Comparison of ENCODE assay signal across 1 cellular context in genomic region chr12:2963154-2963759, GRCh38.
TF ChIP-seq lines count a peak whose summit lies in the region.

No MANE protein-coding gene starts in this region.

TF ChIP-seq in HepG2, 621 proteins besides CTCF, POLR2A, EP300 and RAD21 (continued from another document):
- TF ChIP-seq BRF2 (CRISPR knock-in tag; IDR thresholded peaks at IDR 0.05) (no peak), ELF1 (CRISPR knock-in tag; IDR thresholded peaks at IDR 0.05) (peak; percentile 12; the same call in 1 of the 2 replicates), ZUFSP (CRISPR knock-in tag; IDR thresholded peaks at IDR 0.05; ENCODE audit: borderline replicate concordance) (no peak), GTF2F1 (IDR thresholded peaks at IDR 0.05; ENCODE audit: low read length) (no peak), HNF4A (CRISPR knock-in tag; IDR thresholded peaks at IDR 0.05) (peak; percentile 96), ZNF619 (CRISPR knock-in tag; IDR thresholded peaks at IDR 0.05) (no peak; the same call in 1 of the 2 replicates), ZBTB42 (CRISPR knock-in tag; IDR thresholded peaks at IDR 0.05) (peak; percentile 70; the same call in 1 of the 2 replicates), ZNF276 (CRISPR knock-in tag; IDR thresholded peaks at IDR 0.05; ENCODE audit: low read depth) (no peak), ZNF589 (CRISPR knock-in tag; conservative IDR thresholded peaks at IDR 0.05) (no peak), ZNF703 (CRISPR knock-in tag; IDR thresholded peaks at IDR 0.05; ENCODE audit: borderline replicate concordance) (no peak), MATR3 (CRISPR knock-in tag; IDR thresholded peaks at IDR 0.05) (no peak), ZNF652 (CRISPR knock-in tag; IDR thresholded peaks at IDR 0.05; ENCODE audit: borderline replicate concordance, low read depth) (peak; percentile 94), ATF7 (IDR thresholded peaks at IDR 0.05) (no peak), ATF7 (CRISPR knock-in tag; IDR thresholded peaks at IDR 0.05) (no peak; the same call in 1 of the 2 replicates), THAP11 (CRISPR knock-in tag; IDR thresholded peaks at IDR 0.05) (0 out of 2 replicates have a peak, but pooled peaks have one; percentile 18), ZNF710 (CRISPR knock-in tag; IDR thresholded peaks at IDR 0.05; ENCODE audit: borderline replicate concordance) (peak; percentile 67), ZNF772 (CRISPR knock-in tag; IDR thresholded peaks at IDR 0.05) (peak; percentile 74; the same call in 1 of the 2 replicates), ETV5 (CRISPR knock-in tag; IDR thresholded peaks at IDR 0.05; ENCODE audit: borderline replicate concordance) (peak; percentile 84; the same call in 1 of the 2 replicates), PHF5A (CRISPR knock-in tag; IDR thresholded peaks at IDR 0.05; ENCODE audit: low read depth, unreplicated experiment) (peak; percentile 54), RCOR2 (CRISPR knock-in tag; IDR thresholded peaks at IDR 0.05) (no peak), ZSCAN30 (CRISPR knock-in tag; IDR thresholded peaks at IDR 0.05) (no peak), ZNF768 (CRISPR knock-in tag; IDR thresholded peaks at IDR 0.05) (no peak), CHD2 (IDR thresholded peaks at IDR 0.05; ENCODE audit: low read depth, low read length) (no peak), KMT2A (CRISPR knock-in tag; IDR thresholded peaks at IDR 0.05) (peak; percentile 22; the same call in 1 of the 2 replicates), HHEX (CRISPR knock-in tag; IDR thresholded peaks at IDR 0.05) (no peak), PHF21A (CRISPR knock-in tag; IDR thresholded peaks at IDR 0.05) (peak; percentile 82; the same call in 1 of the 2 replicates), ZNF367 (CRISPR knock-in tag; IDR thresholded peaks at IDR 0.05; ENCODE audit: borderline replicate concordance) (peak; percentile 85), XRCC5 (optimal IDR thresholded peaks at IDR 0.05; ENCODE audit: low read length) (peak; percentile 50), BCL3 (CRISPR knock-in tag; IDR thresholded peaks at IDR 0.05) (peak; percentile 83), ZNF660 (CRISPR knock-in tag; IDR thresholded peaks at IDR 0.05; ENCODE audit: borderline replicate concordance, low read depth) (no peak), MEIS1 (CRISPR knock-in tag; IDR thresholded peaks at IDR 0.05; ENCODE audit: borderline replicate concordance) (peak; percentile 94), FOXO4 (CRISPR knock-in tag; conservative IDR thresholded peaks at IDR 0.05) (no peak), ZNF510 (CRISPR knock-in tag; IDR thresholded peaks at IDR 0.05; ENCODE audit: low read depth) (no peak), NR2F2 (IDR thresholded peaks at IDR 0.05; ENCODE audit: borderline replicate concordance, low read depth) (peak; percentile 77; the same call in 1 of the 2 replicates), MBD4 (IDR thresholded peaks at IDR 0.05; ENCODE audit: borderline replicate concordance, low read length) (no peak), HMG20A (CRISPR knock-in tag; IDR thresholded peaks at IDR 0.05; ENCODE audit: borderline replicate concordance) (peak; percentile 75; the same call in 1 of the 2 replicates), FOSL2 (CRISPR knock-in tag; IDR thresholded peaks at IDR 0.05) (peak; percentile 68), ZNF280B (CRISPR knock-in tag; IDR thresholded peaks at IDR 0.05; ENCODE audit: borderline replicate concordance) (no peak), FOXO1 (CRISPR knock-in tag; IDR thresholded peaks at IDR 0.05) (peak; percentile 62; the same call in 1 of the 2 replicates), MAF1 (CRISPR knock-in tag; IDR thresholded peaks at IDR 0.05; ENCODE audit: borderline replicate concordance) (no peak), ZNF335 (CRISPR knock-in tag; IDR thresholded peaks at IDR 0.05) (peak; percentile 76; the same call in 1 of the 2 replicates), SKI (IDR thresholded peaks at IDR 0.05; ENCODE audit: partially characterized antibody) (peak; percentile 24), MYNN (CRISPR knock-in tag; IDR thresholded peaks at IDR 0.05; ENCODE audit: low read depth) (no peak)
